ENCODE assay signal across 27 cellular contexts in genomic region chr22:39369186-39369585, GRCh38. TPM values are rescaled to one million over a fixed set of nuclear protein-coding genes. Genes with fewer than 3 reads are reported as not detected.
DNase-seq lines count a peak whose midpoint lies in the region; ATAC-seq and TF ChIP-seq lines count a peak whose summit lies in the region.
"Had no signal": no experiment of that assay in that cellular context is flagged by ENCODE, and none has a peak within 500 bp of the region (broad histone marks: within the 10 kb centered on the region; RNA-seq: fewer than 3 reads in every experiment).

No MANE protein-coding gene starts in this region.

- TF ChIP-seq CTCF in GM23338 (conservative IDR thresholded peaks at IDR 0.05; ENCODE audit: low read depth in 2 of 2): no peak

- no peaks in the 10 kb centered on the region for H3F3A ChIP-seq in GM23338 (replicated peaks; ENCODE audit: low read depth)

- POLR2A ChIA-PET in CD4-positive, alpha-beta memory T cell (lab: Charles Lee; ENCODE audit: partially characterized antibody): no interaction called here
- POLR2A ChIA-PET in naive thymus-derived CD4-positive, alpha-beta T cell (lab: Charles Lee): no interaction called here

- H3K27ac Mint-ChIP-seq in GM23338: no peak overlapping the region
- peak overlapping the region; percentile 39 for H3K27ac Mint-ChIP-seq in stimulated activated memory B cell treated with anti-CD40 and anti-IgM and Interleukin-4, amounts not matched to agents 10 μg/mL and 1 μg/mL and 100 μg/mL, for 72 hours
- H3K27ac Mint-ChIP-seq in CD4-positive, alpha-beta memory T cell: peak overlapping the region in 1 of 7 donors; percentile 27
- no peak overlapping the region for H3K27ac Mint-ChIP-seq in naive thymus-derived CD4-positive, alpha-beta T cell
- H3K27ac Mint-ChIP-seq: CD4-positive, alpha-beta T cell; HFFc6 had no signal

- H3K4me1 ChIP-seq in BLaER1: peaks cover 90% of the 10 kb centered on the region
- H3K4me1 ChIP-seq in GM23338 (ENCODE audit: insufficient read depth): no peaks in the 10 kb centered on the region; the same call in 1 of the 2 replicates
- no peaks in the 10 kb centered on the region for H3K4me1 ChIP-seq in CD4-positive, alpha-beta memory T cell (ENCODE audit: insufficient read depth, low read length)
- H3K4me1 ChIP-seq in naive thymus-derived CD4-positive, alpha-beta T cell (ENCODE audit: control insufficient read depth in 2 of 2, insufficient read depth in 2 of 2, low read length in 2 of 2): no peaks in the 10 kb centered on the region
- H3K4me1 ChIP-seq: HAP-1 had no signal

- H3K4me3 ChIP-seq in BLaER1: peak overlapping the region; percentile 43
- H3K4me3 ChIP-seq in GM23338: no peak overlapping the region
- H3K4me3 ChIP-seq in CD4-positive, alpha-beta memory T cell (ENCODE audit: low read length in 2 of 2): no peak overlapping the region
- no peak overlapping the region for H3K4me3 ChIP-seq in naive thymus-derived CD4-positive, alpha-beta T cell (ENCODE audit: low read length)
- H3K4me3 ChIP-seq: GM23248, HAP-1 had no signal

- DNase-seq in GM23338 (ENCODE audit: low spot score): no peak
- peak; percentile 42 for DNase-seq in ecto neural progenitor cell (ENCODE audit: low spot score)
- no peak for DNase-seq in CD4-positive, alpha-beta memory T cell
- DNase-seq in naive thymus-derived CD4-positive, alpha-beta T cell: no peak
- DNase-seq in NCI-H2029 (lab: John Stamatoyannopoulos, UW): no peak
- DNase-seq: BE2C; CD4-positive, alpha-beta T cell; COR-L47; DMS53; GM23248; HFFc6; IMR-90; KG1; NCI-H1048; NCI-H1417; NCI-H1694; NCI-H2081 treated with DMSO at 0.1 percent for 48 hours; NCI-H2171; NCI-H226; NCI-H510A; NCI-H69; SHP77 treated with DMSO at 0.1 percent for 48 hours had no signal

- H3K36me3 ChIP-seq in BLaER1 (peaks cover 23% of the 10 kb centered on the region), GM23338 (ENCODE audit: insufficient read depth) (no peaks in the 10 kb centered on the region)
- no peaks in the 10 kb centered on the region for H3K36me3 ChIP-seq in CD4-positive, alpha-beta memory T cell (ENCODE audit: insufficient read depth, low read length)
- no peaks in the 10 kb centered on the region for H3K36me3 ChIP-seq in naive thymus-derived CD4-positive, alpha-beta T cell (ENCODE audit: control insufficient read depth in 2 of 3, insufficient read depth in 3 of 3, low read length in 3 of 3)
- H3K36me3 ChIP-seq: HAP-1 had no signal

- H3K9ac ChIP-seq in BLaER1: peak overlapping the region; percentile 70
- H3K9ac ChIP-seq: GM23248 had no signal

- H3K9me3 Mint-ChIP-seq in GM23338: peaks cover 6% of the 10 kb centered on the region; the same call in 1 of the 3 replicates
- no peaks in the 10 kb centered on the region for H3K9me3 Mint-ChIP-seq in stimulated activated memory B cell treated with anti-CD40 and anti-IgM and Interleukin-4, amounts not matched to agents 10 μg/mL and 1 μg/mL and 100 μg/mL, for 72 hours
- peaks cover 0 to 3% (median 0%) of the 10 kb centered on the region in 8 donors for H3K9me3 Mint-ChIP-seq in CD4-positive, alpha-beta memory T cell
- peaks cover 0 to 3% (median 0%) of the 10 kb centered on the region in 11 donors for H3K9me3 Mint-ChIP-seq in naive thymus-derived CD4-positive, alpha-beta T cell
- H3K9me3 Mint-ChIP-seq: CD4-positive, alpha-beta T cell had no signal

- peaks cover 4% of the 10 kb centered on the region; the same call in 1 of the 2 replicates for H3K79me2 ChIP-seq in GM23338 (replicated peaks; ENCODE audit: insufficient read depth)

- no peak overlapping the region for H3K4me3 Mint-ChIP-seq in GM23338
- no peak overlapping the region for H3K4me3 Mint-ChIP-seq in stimulated activated memory B cell treated with anti-CD40 and anti-IgM and Interleukin-4, amounts not matched to agents 10 μg/mL and 1 μg/mL and 100 μg/mL, for 72 hours
- no peak overlapping the region for H3K4me3 Mint-ChIP-seq in CD4-positive, alpha-beta memory T cell
- no peak overlapping the region for H3K4me3 Mint-ChIP-seq in naive thymus-derived CD4-positive, alpha-beta T cell
- H3K4me3 Mint-ChIP-seq: CD4-positive, alpha-beta T cell; HFFc6 had no signal

- H3K27me3 ChIP-seq in BLaER1: no peaks in the 10 kb centered on the region
- H3K27me3 ChIP-seq in GM23338 (ENCODE audit: insufficient read depth): no peaks in the 10 kb centered on the region
- H3K27me3 ChIP-seq in CD4-positive, alpha-beta memory T cell (ENCODE audit: insufficient read depth, low read length): no peaks in the 10 kb centered on the region
- H3K27me3 ChIP-seq in naive thymus-derived CD4-positive, alpha-beta T cell (ENCODE audit: control insufficient read depth in 2 of 2, insufficient read depth in 2 of 2, low read length in 2 of 2): no peaks in the 10 kb centered on the region
- H3K27me3 ChIP-seq: BE2C had no signal

- peak; percentile 29 for ATAC-seq in GM23338
- no peak for ATAC-seq in stimulated activated memory B cell treated with anti-CD40 and anti-IgM and Interleukin-4, amounts not matched to agents 10 μg/mL and 1 μg/mL and 100 μg/mL, for 72 hours
- ATAC-seq in naive thymus-derived CD4-positive, alpha-beta T cell: no peak
- ATAC-seq: Panc1 had no signal

- peaks cover 4% of the 10 kb centered on the region for H3K27me3 Mint-ChIP-seq in GM23338 (ENCODE audit: insufficient read depth, low read depth, poor library complexity)
- no peaks in the 10 kb centered on the region for H3K27me3 Mint-ChIP-seq in stimulated activated memory B cell treated with anti-CD40 and anti-IgM and Interleukin-4, amounts not matched to agents 10 μg/mL and 1 μg/mL and 100 μg/mL, for 72 hours
- H3K27me3 Mint-ChIP-seq in CD4-positive, alpha-beta memory T cell: no peaks in the 10 kb centered on the region
- peaks cover 0 to 2% (median 0%) of the 10 kb centered on the region in 5 donors for H3K27me3 Mint-ChIP-seq in naive thymus-derived CD4-positive, alpha-beta T cell
- H3K27me3 Mint-ChIP-seq: CD4-positive, alpha-beta T cell had no signal

- H3K27ac ChIP-seq in BLaER1 (peak overlapping the region; percentile 88), GM23338 (ENCODE audit: low read depth) (no peak overlapping the region)
- no peak overlapping the region for H3K27ac ChIP-seq in CD4-positive, alpha-beta memory T cell (ENCODE audit: low read depth, low read length)
- H3K27ac ChIP-seq in naive thymus-derived CD4-positive, alpha-beta T cell (ENCODE audit: low read depth, low read length): no peak overlapping the region
- H3K27ac ChIP-seq: GM23248, RWPE1 had no signal

- H3K9me3 ChIP-seq in BLaER1: peaks cover 16% of the 10 kb centered on the region
- no peaks in the 10 kb centered on the region for H3K9me3 ChIP-seq in CD4-positive, alpha-beta memory T cell (ENCODE audit: control insufficient read depth in 1 of 2, low read length in 2 of 2)
- peaks cover 0 to 4% (median 0%) of the 10 kb centered on the region in 3 experiments for H3K9me3 ChIP-seq in naive thymus-derived CD4-positive, alpha-beta T cell (ENCODE audit: control insufficient read depth in 2 of 3, low read length in 3 of 3)
- H3K9me3 ChIP-seq: BE2C had no signal

- H2AFZ ChIP-seq in GM23338: no peak overlapping the region
- H2AFZ ChIP-seq: GM23248 had no signal

- H4K20me1 ChIP-seq in BLaER1 (peaks cover 4% of the 10 kb centered on the region; the same call in 1 of the 2 replicates), GM23338 (replicated peaks; ENCODE audit: insufficient read depth) (no peaks in the 10 kb centered on the region; the same call in 1 of the 2 replicates)

- intact Hi-C loops in CD4-positive, alpha-beta memory T cell (cut with micrococcal nuclease): no loop called here
- intact Hi-C loops in naive thymus-derived CD4-positive, alpha-beta T cell (cut with micrococcal nuclease): no loop called here

- peaks cover 20% of the 10 kb centered on the region for H3K4me1 Mint-ChIP-seq in GM23338
- peaks cover 42% of the 10 kb centered on the region for H3K4me1 Mint-ChIP-seq in stimulated activated memory B cell treated with anti-CD40 and anti-IgM and Interleukin-4, amounts not matched to agents 10 μg/mL and 1 μg/mL and 100 μg/mL, for 72 hours
- peaks cover 0 to 2% (median 0%) of the 10 kb centered on the region in 4 donors for H3K4me1 Mint-ChIP-seq in CD4-positive, alpha-beta memory T cell
- peaks cover 0 to 11% (median 5%) of the 10 kb centered on the region in 7 donors for H3K4me1 Mint-ChIP-seq in naive thymus-derived CD4-positive, alpha-beta T cell

- H3K4me2 ChIP-seq in BLaER1 (peak overlapping the region; percentile 86), GM23338 (no peak overlapping the region)

- H3K36me3 Mint-ChIP-seq in GM23338 (ENCODE audit: low read depth): peaks cover 6% of the 10 kb centered on the region; the same call in 2 of the 3 replicates
- no peaks in the 10 kb centered on the region for H3K36me3 Mint-ChIP-seq in stimulated activated memory B cell treated with anti-CD40 and anti-IgM and Interleukin-4, amounts not matched to agents 10 μg/mL and 1 μg/mL and 100 μg/mL, for 72 hours
- H3K36me3 Mint-ChIP-seq in CD4-positive, alpha-beta memory T cell: no peaks in the 10 kb centered on the region
- no peaks in the 10 kb centered on the region for H3K36me3 Mint-ChIP-seq in naive thymus-derived CD4-positive, alpha-beta T cell

- CTCF ChIA-PET in CD4-positive, alpha-beta memory T cell (lab: Charles Lee; ENCODE audit: partially characterized antibody): no interaction called here
- CTCF ChIA-PET in naive thymus-derived CD4-positive, alpha-beta T cell (lab: Charles Lee): no interaction called here

- H3K9me2 ChIP-seq in GM23338 (ENCODE audit: insufficient read depth): no peaks in the 10 kb centered on the region

RNA-seq across cellular contexts. Expression of gene SYNGR1, which starts 19.4 kb away (rescaled TPM):
- 12.3 and 30.9 TPM in 2 replicates for total RNA-seq in GM23338 (2014; rRNA removed; shearing (Covaris generic))
- polyA plus RNA-seq in GM23338 (2016; fragmentation: Nextera tagmentation; extraction: Ambion mirVana): 37.0 and 37.7 TPM in 2 replicates
- total RNA-seq in CD4-positive, alpha-beta memory T cell: not detected
- under 1 TPM; 0.30 to 0.62 TPM for polyA plus RNA-seq in CD4-positive, alpha-beta memory T cell
- total RNA-seq in naive thymus-derived CD4-positive, alpha-beta T cell: 1 to 10 TPM in 2 of 5 experiments, under 1 TPM in 3; 0.12 to 7.0 (median 0.92) TPM
- 1 to 10 TPM; 1.9 to 2.5 TPM for polyA plus RNA-seq in naive thymus-derived CD4-positive, alpha-beta T cell

RNA-seq across cellular contexts. Expression of gene TAB1, which starts 30.4 kb away (rescaled TPM):
- 18.0 and 27.5 TPM in 2 replicates for total RNA-seq in GM23338 (2014; rRNA removed; shearing (Covaris generic))
- polyA plus RNA-seq in GM23338 (2016; fragmentation: Nextera tagmentation; extraction: Ambion mirVana): 10.7 and 12.4 TPM in 2 replicates
- total RNA-seq in CD4-positive, alpha-beta memory T cell: 10 to 100 TPM; 43.5 to 52.9 TPM
- polyA plus RNA-seq in CD4-positive, alpha-beta memory T cell: 1 to 10 TPM; 4.0 TPM
- total RNA-seq in naive thymus-derived CD4-positive, alpha-beta T cell: 10 to 100 TPM; 27.7 to 51.5 (median 33.8) TPM
- polyA plus RNA-seq in naive thymus-derived CD4-positive, alpha-beta T cell: 1 to 10 TPM; 4.3 to 5.1 TPM

RNA-seq across cellular contexts. Expression of gene RPL3, which starts 49.8 kb away (rescaled TPM):
- total RNA-seq in GM23338 (2014; rRNA removed; shearing (Covaris generic)): 2,755 and 3,244 TPM in 2 replicates
- polyA plus RNA-seq in GM23338 (2016; fragmentation: Nextera tagmentation; extraction: Ambion mirVana): 1,846 and 1,983 TPM in 2 replicates
- 1,000 to 10,000 TPM; 3,492 to 3,635 TPM for total RNA-seq in CD4-positive, alpha-beta memory T cell
- 1,000 to 10,000 TPM; 3,292 to 4,075 TPM for polyA plus RNA-seq in CD4-positive, alpha-beta memory T cell
- 1,000 to 10,000 TPM; 1,611 to 3,932 (median 3,789) TPM for total RNA-seq in naive thymus-derived CD4-positive, alpha-beta T cell
- polyA plus RNA-seq in naive thymus-derived CD4-positive, alpha-beta T cell: 1,000 to 10,000 TPM; 4,573 to 5,509 TPM
